Comparison of ENCODE assay signal across 15 cellular contexts in the genomic region with DNA sequence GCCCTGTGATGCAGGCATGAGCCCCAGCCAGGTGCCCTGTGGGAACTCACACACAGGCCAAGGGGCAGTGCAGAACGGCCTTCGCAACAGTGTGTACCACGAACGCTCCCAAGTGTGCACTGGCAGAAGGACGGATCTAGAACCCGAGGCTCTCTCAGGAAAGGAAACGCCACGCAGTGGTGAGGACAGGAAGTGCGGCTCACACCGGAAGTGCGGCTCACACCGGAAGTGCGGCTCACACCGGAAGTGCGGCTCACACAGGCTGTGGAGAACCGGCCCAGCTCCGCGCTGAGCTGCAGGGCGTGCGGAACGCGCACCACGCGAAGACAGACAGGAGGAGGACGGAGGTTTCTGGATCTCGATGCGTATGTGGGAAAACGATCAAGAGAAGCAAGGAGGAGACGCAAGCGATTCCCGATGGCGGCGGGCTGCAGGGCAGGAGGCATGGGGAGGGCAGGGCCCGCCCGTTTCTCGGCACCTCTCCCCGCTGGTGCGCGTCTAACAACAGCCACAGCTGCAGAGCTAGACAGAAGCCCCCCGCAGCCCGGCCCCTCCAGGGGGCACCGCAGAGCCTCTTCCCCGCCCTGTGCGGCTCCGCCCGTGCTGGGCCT. TPM values are rescaled to one million over a fixed set of nuclear protein-coding genes. Genes with fewer than 3 reads are reported as not detected.
DNase-seq lines count a peak whose midpoint lies in the region; ATAC-seq and TF ChIP-seq lines count a peak whose summit lies in the region.
"Had no signal": no experiment of that assay in that cellular context is flagged by ENCODE, and none has a peak within 500 bp of the region (broad histone marks: within the 10 kb centered on the region; RNA-seq: fewer than 3 reads in every experiment).

No MANE protein-coding gene starts in this region.

- no peaks in the 10 kb centered on the region for H3K36me3 Mint-ChIP-seq in activated T-helper 17 cell treated with anti-CD3 and anti-CD28 coated beads, Interleukin-2, amount 50 U/mL, for 72 hours (ENCODE audit: low read depth)
- no peaks in the 10 kb centered on the region for H3K36me3 Mint-ChIP-seq in progenitor cell of endocrine pancreas (ENCODE audit: insufficient read depth)

- H3K27ac Mint-ChIP-seq in activated T-helper 17 cell treated with anti-CD3 and anti-CD28 coated beads, Interleukin-2, amount 50 U/mL, for 72 hours, result no peak overlapping the region
- H3K27ac Mint-ChIP-seq in progenitor cell of endocrine pancreas, result peak overlapping the region; percentile 78

- H3K4me1 Mint-ChIP-seq in activated T-helper 17 cell treated with anti-CD3 and anti-CD28 coated beads, Interleukin-2, amount 50 U/mL, for 72 hours, result no peaks in the 10 kb centered on the region
- no peaks in the 10 kb centered on the region for H3K4me1 Mint-ChIP-seq in progenitor cell of endocrine pancreas (ENCODE audit: low read depth)

- DNase-seq in NOMO-1 treated with DMSO at 0.1 percent for 48 hours (lab: John Stamatoyannopoulos, UW; ENCODE audit: unreplicated experiment), result peak; percentile 9
- DNase-seq in NOMO-1 treated with dmso at 0.1 percent for 144 hours (lab: John Stamatoyannopoulos, UW; ENCODE audit: unreplicated experiment), result no peak
- peak; percentile 84 for DNase-seq in H7
- DNase-seq in progenitor cell of endocrine pancreas (ENCODE audit: low spot score, unreplicated experiment), result no peak
- no peak for DNase-seq in NCI-H146 treated with DMSO at 0.1 percent for 48 hours (lab: John Stamatoyannopoulos, UW; ENCODE audit: unreplicated experiment)
- DNase-seq in SKM-1 (lab: John Stamatoyannopoulos, UW; ENCODE audit: unreplicated experiment), result no peak
- DNase-seq: activated CD4-positive, alpha-beta T cell treated with anti-CD3 and anti-CD28 coated beads, Interleukin-2, amount 50 U/mL, for 4 hours; body of pancreas; GDM1; NCI-H510A had no signal

- no peaks in the 10 kb centered on the region for H3K36me3 ChIP-seq in H7 (replicated peaks; ENCODE audit: control insufficient read depth, insufficient read depth, low read length)
- H3K36me3 ChIP-seq: esophagus muscularis mucosa had no signal

- ATAC-seq in activated T-helper 17 cell treated with anti-CD3 and anti-CD28 coated beads, Interleukin-2, amount 50 U/mL, for 72 hours (replicated peaks), result peak; percentile 45
- no peak for ATAC-seq in GM18502 (IDR thresholded peaks at IDR 0.05; ENCODE audit: poor library complexity, unreplicated experiment)
- ATAC-seq: body of pancreas, sciatic nerve had no signal

- H3K4me3 ChIP-seq in H7 (ENCODE audit: insufficient read depth, low read depth, low read length), result no peak overlapping the region
- H3K4me3 ChIP-seq: body of pancreas, esophagus muscularis mucosa, SK-N-MC had no signal

- H3K27me3 ChIP-seq in H7 (ENCODE audit: control insufficient read depth, insufficient read depth, low read length), result no peaks in the 10 kb centered on the region
- H3K27me3 ChIP-seq: body of pancreas had no signal

- peaks cover 7% of the 10 kb centered on the region for H3K27me3 Mint-ChIP-seq in activated T-helper 17 cell treated with anti-CD3 and anti-CD28 coated beads, Interleukin-2, amount 50 U/mL, for 72 hours
- peaks cover 16% of the 10 kb centered on the region for H3K27me3 Mint-ChIP-seq in progenitor cell of endocrine pancreas

- no peaks in the 10 kb centered on the region for H3K9me3 Mint-ChIP-seq in activated T-helper 17 cell treated with anti-CD3 and anti-CD28 coated beads, Interleukin-2, amount 50 U/mL, for 72 hours
- H3K9me3 Mint-ChIP-seq in progenitor cell of endocrine pancreas (ENCODE audit: low read depth), result no peaks in the 10 kb centered on the region

- peak; percentile 29 for TF ChIP-seq CTCF in progenitor cell of endocrine pancreas (IDR thresholded peaks at IDR 0.05; ENCODE audit: unreplicated experiment)

- no peak overlapping the region for H3K4me3 Mint-ChIP-seq in activated T-helper 17 cell treated with anti-CD3 and anti-CD28 coated beads, Interleukin-2, amount 50 U/mL, for 72 hours
- no peak overlapping the region for H3K4me3 Mint-ChIP-seq in progenitor cell of endocrine pancreas (ENCODE audit: low read depth)

RNA-seq across cellular contexts. Expression of a gene that starts 35.9 kb away (rescaled TPM):
- total RNA-seq in H7 (2014; rRNA removed; shearing (Covaris generic)), result 24.1 and 29.4 TPM in 2 replicates
- total RNA-seq in activated T-helper 17 cell treated with anti-CD3 and anti-CD28 coated beads, Interleukin-2, amount 50 U/mL, for 72 hours, result 1 to 10 TPM; 1.8 to 2.0 TPM
- 1.8 and 1.9 TPM in 2 replicates for total RNA-seq in progenitor cell of endocrine pancreas

RNA-seq across cellular contexts. Expression of a gene that starts 39.9 kb away (rescaled TPM):
- total RNA-seq in H7 (2014; rRNA removed; shearing (Covaris generic)), result 1.6 and 3.7 TPM in 2 replicates
- 1 to 10 TPM in 1 of 2 donors, under 1 TPM in 1; 0.86 to 1.7 TPM for total RNA-seq in activated T-helper 17 cell treated with anti-CD3 and anti-CD28 coated beads, Interleukin-2, amount 50 U/mL, for 72 hours
- 1.1 and 1.5 TPM in 2 replicates for total RNA-seq in progenitor cell of endocrine pancreas
- total RNA-seq: esophagus muscularis mucosa had no signal

RNA-seq across cellular contexts. Expression of a gene that starts 48.6 kb away (rescaled TPM):
- not detected in 2 replicates for total RNA-seq in H7 (2014; rRNA removed; shearing (Covaris generic))
- not detected for total RNA-seq in activated T-helper 17 cell treated with anti-CD3 and anti-CD28 coated beads, Interleukin-2, amount 50 U/mL, for 72 hours
- 0.36 and 0.93 TPM in 2 replicates for total RNA-seq in progenitor cell of endocrine pancreas
- total RNA-seq: esophagus muscularis mucosa had no signal

Comparison
In these comparisons a context has a peak if more than half of its experiments do, and no peak if none do; other contexts are left out.
1. DNase-seq: peak in NOMO-1 treated with DMSO at 0.1 percent for 48 hours (single experiment) and H7 (single experiment); none in NOMO-1 treated with dmso at 0.1 percent for 144 hours (single experiment), progenitor cell of endocrine pancreas (single experiment), NCI-H146 treated with DMSO at 0.1 percent for 48 hours (single experiment) and SKM-1 (single experiment).